ENCODE assay signal across 38 cellular contexts in the genomic region with DNA sequence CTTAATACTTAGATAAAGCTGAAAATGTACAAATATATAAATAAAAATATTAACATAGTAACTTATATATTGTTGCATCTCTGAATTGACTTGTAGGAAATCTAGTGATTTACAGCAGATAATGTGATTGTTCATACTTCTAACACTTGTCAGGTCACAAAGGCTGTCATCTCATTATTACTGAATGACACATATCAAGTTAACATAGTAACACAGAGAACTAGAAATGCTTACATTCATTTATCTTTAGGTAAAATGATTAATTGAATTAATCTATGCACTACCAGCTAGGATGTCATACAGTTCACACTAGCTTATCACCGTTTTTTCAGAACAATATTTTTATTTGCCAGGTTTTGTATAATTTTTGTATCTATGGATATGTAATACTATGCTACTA.
"Had no signal": no experiment of that assay in that cellular context is flagged by ENCODE, and none has a peak within 500 bp of the region (broad histone marks: within the 10 kb centered on the region; RNA-seq: fewer than 3 reads in every experiment).

No MANE protein-coding gene starts in this region.

- H3K27me3 ChIP-seq: MG63 had no signal

- DNase-seq: Karpas-422, Kasumi-1, KG1, MG63, MM.1S, MV-4-11, NCI-H1048, NCI-H1092, NCI-H1092 treated with DMSO at 0.1 percent for 48 hours, NCI-H1105, NCI-H1105 treated with DMSO at 0.1 percent for 48 hours, NCI-H1417, NCI-H1417 treated with DMSO at 0.1 percent for 48 hours, NCI-H1436, NCI-H1436 treated with DMSO at 0.1 percent for 48 hours, NCI-H146, NCI-H1694, NCI-H1694 treated with DMSO at 0.1 percent for 48 hours, NCI-H187, NCI-H187 treated with DMSO at 0.1 percent for 48 hours, NCI-H1930, NCI-H2029, NCI-H2029 treated with DMSO at 0.1 percent for 48 hours, NCI-H2081, NCI-H2081 treated with DMSO at 0.1 percent for 48 hours, NCI-H2107, NCI-H2171, NCI-H2171 treated with DMSO at 0.1 percent for 48 hours, NCI-H2227 treated with DMSO at 0.1 percent for 48 hours, NCI-H226, NCI-H345, NCI-H446, NCI-H446 treated with DMSO at 0.1 percent for 48 hours, NCI-H510A, NCI-H510A treated with DMSO at 0.1 percent for 48 hours, NCI-H524, NCI-H524 treated with DMSO at 0.1 percent for 48 hours had no signal

- H3K4me2 ChIP-seq: KMS-11 had no signal

- H3K9ac ChIP-seq: KMS-11 had no signal

- H3K27ac ChIP-seq: KMS-11 had no signal

- H3K36me3 ChIP-seq: MG63 had no signal

- H3K9me3 ChIP-seq: MG63 had no signal

- H3K4me3 ChIP-seq: MG63 had no signal
